In genomic region chr11:129813216-129813791, GRCh38 we compare ENCODE assay signal across 9 cellular contexts. TPM values are rescaled to one million over a fixed set of nuclear protein-coding genes. Genes with fewer than 3 reads are reported as not detected.
"Had no signal": no experiment of that assay in that cellular context is flagged by ENCODE, and none has a peak within 500 bp of the region (broad histone marks: within the 10 kb centered on the region; RNA-seq: fewer than 3 reads in every experiment).

No MANE protein-coding gene starts in this region.

- H3K4me3 Mint-ChIP-seq: mesothelial cell of epicardium had no signal

- H3K27me3 ChIP-seq: ascending aorta had no signal

- ATAC-seq: left cardiac atrium, lower lobe of right lung, SK-N-SH treated with all-trans-retinoic acid at 6 μM for 48 hours had no signal

- H3K9me3 ChIP-seq: ascending aorta, esophagus squamous epithelium, lower lobe of right lung, tibial artery had no signal

- H3K27ac ChIP-seq: ascending aorta, esophagus squamous epithelium, lower lobe of right lung, skin epidermis, tibial artery had no signal

- H3K27ac Mint-ChIP-seq: mesothelial cell of epicardium had no signal

- DNase-seq: esophagus squamous epithelium, foreskin fibroblast, left cardiac atrium, lower lobe of right lung, tibial artery had no signal

- H3K4me1 ChIP-seq: ascending aorta, lower lobe of right lung had no signal

- H3K4me3 ChIP-seq: ascending aorta, esophagus squamous epithelium, lower lobe of right lung, skin epidermis, tibial artery had no signal

- H3K36me3 ChIP-seq: ascending aorta, esophagus squamous epithelium, lower lobe of right lung, tibial artery had no signal

RNA-seq across cellular contexts. Expression of gene TMEM45B, which starts 2.3 kb away (rescaled TPM):
- total RNA-seq: ascending aorta, left cardiac atrium had no signal
